ENCODE assay signal across 25 cellular contexts in genomic region chr20:56573989-56574388, GRCh38. TPM values are rescaled to one million over a fixed set of nuclear protein-coding genes. Genes with fewer than 3 reads are reported as not detected.
"Had no signal": no experiment of that assay in that cellular context is flagged by ENCODE, and none has a peak within 500 bp of the region (broad histone marks: within the 10 kb centered on the region; RNA-seq: fewer than 3 reads in every experiment).

No MANE protein-coding gene starts in this region.

- DNase-seq: cortex of kidney; heart left ventricle; natural killer cell; occipital lobe; psoas muscle; right cardiac atrium; stimulated activated naive B cell treated with anti-CD40 and anti-IgM and Interleukin-4, amounts not matched to agents 10 μg/mL and 1 μg/mL and 100 μg/mL, for 72 hours; transverse colon; upper lobe of right lung; uterus had no signal

- H3K4me3 Mint-ChIP-seq: memory B cell; natural killer cell; stimulated activated naive B cell treated with anti-CD40 and anti-IgM and Interleukin-4, amounts not matched to agents 10 μg/mL and 1 μg/mL and 100 μg/mL, for 72 hours; stimulated activated naive CD8-positive, alpha-beta T cell treated with anti-CD3 and anti-CD28 coated beads, Interleukin-15, Interleukin-2, amounts not matched to agents 100 ng/mL and 50 ng/mL, for 24 hours had no signal

- H3K36me3 ChIP-seq: gastroesophageal sphincter, heart left ventricle, ovary, spleen, transverse colon, upper lobe of right lung, uterus had no signal

- H3K4me3 ChIP-seq: gastroesophageal sphincter, heart left ventricle, hepatocyte, lung, ovary, psoas muscle, skin epidermis, spleen, transverse colon, upper lobe of right lung, uterus had no signal

- ATAC-seq: gastroesophageal sphincter; heart left ventricle; left lobe of liver; natural killer cell; psoas muscle; right cardiac atrium; stimulated activated naive B cell treated with anti-CD40 and anti-IgM and Interleukin-4, amounts not matched to agents 10 μg/mL and 1 μg/mL and 100 μg/mL, for 72 hours; upper lobe of right lung had no signal

- H3K27ac ChIP-seq: gastroesophageal sphincter, heart left ventricle, hepatocyte, ovary, psoas muscle, spleen, transverse colon, upper lobe of right lung, uterus had no signal

- H3K79me2 ChIP-seq: hepatocyte had no signal

- H3K27me3 ChIP-seq: gastroesophageal sphincter, heart left ventricle, hepatocyte, ovary, transverse colon, upper lobe of right lung, uterus had no signal

- H3K9me3 ChIP-seq: gastroesophageal sphincter, heart left ventricle, ovary, psoas muscle, transverse colon, upper lobe of right lung, uterus had no signal

- H3K27ac Mint-ChIP-seq: memory B cell; natural killer cell; stimulated activated naive B cell treated with anti-CD40 and anti-IgM and Interleukin-4, amounts not matched to agents 10 μg/mL and 1 μg/mL and 100 μg/mL, for 72 hours; stimulated activated naive CD8-positive, alpha-beta T cell treated with anti-CD3 and anti-CD28 coated beads, Interleukin-15, Interleukin-2, amounts not matched to agents 100 ng/mL and 50 ng/mL, for 24 hours had no signal

- H3K36me3 Mint-ChIP-seq: memory B cell; natural killer cell; stimulated activated naive B cell treated with anti-CD40 and anti-IgM and Interleukin-4, amounts not matched to agents 10 μg/mL and 1 μg/mL and 100 μg/mL, for 72 hours had no signal

- H2AFZ ChIP-seq: hepatocyte had no signal

- H3K4me2 ChIP-seq: hepatocyte had no signal

- H3K4me1 ChIP-seq: gastroesophageal sphincter, heart left ventricle, psoas muscle, spleen, transverse colon, upper lobe of right lung, uterus had no signal

- H3K4me1 Mint-ChIP-seq: memory B cell; natural killer cell; stimulated activated naive B cell treated with anti-CD40 and anti-IgM and Interleukin-4, amounts not matched to agents 10 μg/mL and 1 μg/mL and 100 μg/mL, for 72 hours had no signal

- H3K9me3 Mint-ChIP-seq: natural killer cell; stimulated activated naive CD8-positive, alpha-beta T cell treated with anti-CD3 and anti-CD28 coated beads, Interleukin-15, Interleukin-2, amounts not matched to agents 100 ng/mL and 50 ng/mL, for 24 hours had no signal

RNA-seq across cellular contexts. Expression of gene FAM209B, which starts 40.9 kb away (rescaled TPM):
- total RNA-seq: dermis microvascular lymphatic vessel endothelial cell, hepatocyte, kidney, left lobe of liver, liver, occipital lobe, renal cortical epithelial cell, upper lobe of right lung had no signal
- polyA plus RNA-seq: hepatocyte had no signal

RNA-seq across cellular contexts. Expression of gene FAM209A, which starts 49.4 kb away (rescaled TPM):
- total RNA-seq: hepatocyte, left lobe of liver, liver, occipital lobe, renal cortical epithelial cell, right cardiac atrium, transverse colon had no signal
- polyA plus RNA-seq: heart left ventricle, hepatocyte, liver, neural cell, right cardiac atrium had no signal

RNA-seq across cellular contexts. Expression of gene TFAP2C, which starts 55.1 kb away (rescaled TPM):
- total RNA-seq: dermis microvascular lymphatic vessel endothelial cell, mononuclear cell, natural killer cell, psoas muscle, renal cortical epithelial cell had no signal
- polyA plus RNA-seq: heart left ventricle, liver, neural cell had no signal
